ENCODE assay signal across 8 cellular contexts in the genomic region with DNA sequence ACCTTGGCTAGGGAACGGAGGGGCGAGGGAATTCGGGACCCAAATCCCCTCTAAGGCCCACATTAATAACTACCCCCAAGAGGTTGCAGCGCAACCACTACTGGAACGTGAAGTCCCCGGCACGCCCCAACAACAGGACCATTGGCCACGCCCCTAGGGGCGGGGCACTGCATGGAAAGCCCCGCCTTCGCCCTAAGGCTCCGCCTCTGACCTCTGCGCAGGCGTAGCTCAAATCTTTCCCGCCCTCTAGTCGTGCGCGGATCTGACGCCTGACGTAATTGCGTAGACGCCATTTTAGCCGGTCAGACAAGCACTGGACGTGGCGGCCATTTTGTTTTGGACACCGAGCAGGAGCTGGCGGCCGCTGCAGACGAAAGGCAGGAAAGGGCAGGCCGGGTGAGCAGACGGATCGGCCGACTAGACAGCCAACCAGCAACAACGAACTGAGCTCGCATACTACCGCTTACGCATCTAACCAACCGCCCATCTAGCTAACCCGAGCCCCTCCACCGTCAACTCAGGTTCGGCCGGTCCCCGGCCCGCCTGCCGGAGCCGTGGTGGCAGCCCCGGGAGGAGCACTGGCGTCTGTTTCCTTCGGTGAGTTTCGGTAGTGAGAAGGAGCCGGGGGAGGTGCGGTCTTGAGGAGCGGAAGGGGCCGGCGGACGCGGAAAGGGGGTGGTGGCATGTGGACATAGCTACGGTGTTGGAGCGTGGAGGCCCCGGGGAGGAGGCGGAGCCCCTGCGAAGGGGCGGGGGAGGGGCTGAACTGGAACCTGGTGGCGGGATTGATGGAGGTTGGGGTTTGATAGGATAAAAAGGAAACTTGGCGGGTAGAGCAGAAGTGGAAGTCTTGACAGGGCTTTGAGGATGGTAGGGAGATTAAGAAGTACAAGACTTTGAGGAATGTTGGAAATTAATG. TPM values are rescaled to one million over a fixed set of nuclear protein-coding genes. Genes with fewer than 3 reads are reported as not detected.
DNase-seq lines count a peak whose midpoint lies in the region; ATAC-seq and TF ChIP-seq lines count a peak whose summit lies in the region.

Gene CHTOP, plus strand, starts transcription at position 320 of the 919 bp plus-strand sequence. CDS start 2,523 bp downstream, outside the sequence.

- no peak within 1 kb of the TSS for H2AFZ ChIP-seq in SK-N-SH (ENCODE audit: low read depth)

- peak; percentile 86 for ATAC-seq in HG02571 (IDR thresholded peaks at IDR 0.05; ENCODE audit: unreplicated experiment)

- peaks cover 20% of the 10 kb centered on the region for H3F3A ChIP-seq in SK-N-SH (replicated peaks; ENCODE audit: insufficient read depth)

- H3K4me1 ChIP-seq in SK-N-SH (ENCODE audit: control insufficient read depth in 1 of 2, insufficient read depth in 2 of 2, low read depth in 1 of 2, low read length in 1 of 2), result no peaks in the 10 kb centered on the region; a peak in 1 of 4 replicates

- H3K36me3 ChIP-seq in SK-N-SH (replicated peaks in 1 of 2; ENCODE audit: control insufficient read depth in 1 of 2, insufficient read depth in 2 of 2, low read length in 1 of 2), result peaks cover 29 to 36% of the 10 kb centered on the region in 2 experiments

- peaks cover 53% of the 10 kb centered on the region for H3K79me2 ChIP-seq in SK-N-SH (ENCODE audit: insufficient read depth)

- no peaks in the 10 kb centered on the region for H3K27me3 ChIP-seq in SK-N-SH (ENCODE audit: insufficient read depth)

- H3K9me2 ChIP-seq in SK-N-SH, result no peaks in the 10 kb centered on the region

- no peaks in the 10 kb centered on the region for H3K9me3 ChIP-seq in SK-N-SH

- DNase-seq in GM04504 (ENCODE audit: low read depth), result peak; percentile 97
- DNase-seq in NCI-H1048 (lab: John Stamatoyannopoulos, UW), result peak; percentile 96
- peak; percentile 94 for DNase-seq in SK-N-SH
- DNase-seq in activated naive CD4-positive, alpha-beta T cell treated with anti-CD3 and anti-CD28 coated beads, Interleukin-2, amount 50 U/mL, for 16 hours, result peak; percentile 91
- DNase-seq in germinal center (ENCODE audit: low spot score), result peak; percentile 97
- peak; percentile 96 for DNase-seq in non-pigmented ciliary epithelial cell (ENCODE audit: low read depth)
- DNase-seq in superior temporal gyrus (ENCODE audit: extremely low spot score), result peak; percentile 100

- CTCF ChIA-PET in SK-N-SH (lab: Yijun Ruan, JAX), result interaction anchor here (1.0 to 2.7 kb wide), 9 partner anchors 10 to 351 kb away, joined by 3 to 11 read pairs (median 6); partner anchors contain the start of gene S100A14

- TF ChIP-seq EP300 in SK-N-SH (IDR thresholded peaks at IDR 0.05; ENCODE audit: borderline replicate concordance in 1 of 2, low read depth in 1 of 2, low read length in 1 of 2), result no peak

- peak within 1 kb of the TSS; percentile 100 for H3K9ac ChIP-seq in SK-N-SH

- H3K4me3 ChIP-seq in SK-N-SH (ENCODE audit: low read depth in 2 of 2, low read length in 1 of 2), result peak within 1 kb of the TSS; percentile 91 to 97

- H3K4me2 ChIP-seq in SK-N-SH, result peak within 1 kb of the TSS; percentile 90

- no peak for TF ChIP-seq RAD21 in SK-N-SH (IDR thresholded peaks at IDR 0.05; ENCODE audit: low read length)

- 5% methylated on average over 37 of the region's 65 CpGs for WGBS in SK-N-SH (ENCODE audit: low lambda C conversion rate)

- POLR2A ChIA-PET in SK-N-SH (lab: Yijun Ruan, JAX), result interaction anchor here (0.6 to 2.6 kb wide), 13 partner anchors 13 to 356 kb away, joined by 3 to 32 read pairs (median 3); partner anchors contain the start of genes RPS27, S100A14 and SNAPIN

- H3K27ac ChIP-seq in SK-N-SH (ENCODE audit: low read depth in 2 of 2, low read length in 1 of 2), result peak within 1 kb of the TSS; percentile 100

- peaks cover 3% of the 10 kb centered on the region; the same call in 1 of the 2 replicates for H4K20me1 ChIP-seq in SK-N-SH (ENCODE audit: insufficient read depth)

- no peak for TF ChIP-seq CTCF in SK-N-SH (IDR thresholded peaks at IDR 0.05)

TF ChIP-seq in SK-N-SH, 30 proteins besides CTCF, POLR2A, EP300 and RAD21 (continues in another document):
- TF ChIP-seq RCOR1 (IDR thresholded peaks at IDR 0.05; ENCODE audit: low read length) (no peak), CHD2 (IDR thresholded peaks at IDR 0.05; ENCODE audit: low read length, partially characterized antibody) (peak; percentile 67), FOXM1 (IDR thresholded peaks at IDR 0.05; ENCODE audit: low read depth) (no peak), TEAD4 (IDR thresholded peaks at IDR 0.05; ENCODE audit: borderline replicate concordance, insufficient read depth) (peak; percentile 97), TCF12 (IDR thresholded peaks at IDR 0.05) (0 out of 2 replicates have a peak, but pooled peaks have one; percentile 27), SMC3 (IDR thresholded peaks at IDR 0.05; ENCODE audit: low read depth, low read length) (no peak), YY1 (IDR thresholded peaks at IDR 0.05; ENCODE audit: low read depth) (peak; percentile 99), FOSL2 (IDR thresholded peaks at IDR 0.05; ENCODE audit: borderline replicate concordance, low read depth) (no peak), FOXJ3 (CRISPR knock-in tag; IDR thresholded peaks at IDR 0.05) (no peak), TAF1 (IDR thresholded peaks at IDR 0.05; ENCODE audit: borderline replicate concordance, low read depth, low read length) (peak; percentile 84), GABPA (IDR thresholded peaks at IDR 0.05; ENCODE audit: low read depth) (peak; percentile 47), SIN3A (IDR thresholded peaks at IDR 0.05; ENCODE audit: borderline replicate concordance, low read depth, low read length) (no peak), GATA2 (CRISPR knock-in tag; IDR thresholded peaks at IDR 0.05) (no peak)
- TF ChIP-seq, protein P1, sequence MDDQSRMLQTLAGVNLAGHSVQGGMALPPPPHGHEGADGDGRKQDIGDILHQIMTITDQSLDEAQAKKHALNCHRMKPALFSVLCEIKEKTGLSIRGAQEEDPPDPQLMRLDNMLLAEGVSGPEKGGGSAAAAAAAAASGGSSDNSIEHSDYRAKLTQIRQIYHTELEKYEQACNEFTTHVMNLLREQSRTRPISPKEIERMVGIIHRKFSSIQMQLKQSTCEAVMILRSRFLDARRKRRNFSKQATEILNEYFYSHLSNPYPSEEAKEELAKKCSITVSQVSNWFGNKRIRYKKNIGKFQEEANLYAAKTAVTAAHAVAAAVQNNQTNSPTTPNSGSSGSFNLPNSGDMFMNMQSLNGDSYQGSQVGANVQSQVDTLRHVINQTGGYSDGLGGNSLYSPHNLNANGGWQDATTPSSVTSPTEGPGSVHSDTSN (IDR thresholded peaks at IDR 0.05), result 0 out of 2 replicates have a peak, but pooled peaks have one; percentile 14
- TF ChIP-seq, protein P2, sequence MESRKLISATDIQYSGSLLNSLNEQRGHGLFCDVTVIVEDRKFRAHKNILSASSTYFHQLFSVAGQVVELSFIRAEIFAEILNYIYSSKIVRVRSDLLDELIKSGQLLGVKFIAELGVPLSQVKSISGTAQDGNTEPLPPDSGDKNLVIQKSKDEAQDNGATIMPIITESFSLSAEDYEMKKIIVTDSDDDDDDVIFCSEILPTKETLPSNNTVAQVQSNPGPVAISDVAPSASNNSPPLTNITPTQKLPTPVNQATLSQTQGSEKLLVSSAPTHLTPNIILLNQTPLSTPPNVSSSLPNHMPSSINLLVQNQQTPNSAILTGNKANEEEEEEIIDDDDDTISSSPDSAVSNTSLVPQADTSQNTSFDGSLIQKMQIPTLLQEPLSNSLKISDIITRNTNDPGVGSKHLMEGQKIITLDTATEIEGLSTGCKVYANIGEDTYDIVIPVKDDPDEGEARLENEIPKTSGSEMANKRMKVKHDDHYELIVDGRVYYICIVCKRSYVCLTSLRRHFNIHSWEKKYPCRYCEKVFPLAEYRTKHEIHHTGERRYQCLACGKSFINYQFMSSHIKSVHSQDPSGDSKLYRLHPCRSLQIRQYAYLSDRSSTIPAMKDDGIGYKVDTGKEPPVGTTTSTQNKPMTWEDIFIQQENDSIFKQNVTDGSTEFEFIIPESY (IDR thresholded peaks at IDR 0.05; ENCODE audit: borderline replicate concordance, low read depth), result no peak
- TF ChIP-seq, protein P3, sequence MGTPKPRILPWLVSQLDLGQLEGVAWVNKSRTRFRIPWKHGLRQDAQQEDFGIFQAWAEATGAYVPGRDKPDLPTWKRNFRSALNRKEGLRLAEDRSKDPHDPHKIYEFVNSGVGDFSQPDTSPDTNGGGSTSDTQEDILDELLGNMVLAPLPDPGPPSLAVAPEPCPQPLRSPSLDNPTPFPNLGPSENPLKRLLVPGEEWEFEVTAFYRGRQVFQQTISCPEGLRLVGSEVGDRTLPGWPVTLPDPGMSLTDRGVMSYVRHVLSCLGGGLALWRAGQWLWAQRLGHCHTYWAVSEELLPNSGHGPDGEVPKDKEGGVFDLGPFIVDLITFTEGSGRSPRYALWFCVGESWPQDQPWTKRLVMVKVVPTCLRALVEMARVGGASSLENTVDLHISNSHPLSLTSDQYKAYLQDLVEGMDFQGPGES (IDR thresholded peaks at IDR 0.05; ENCODE audit: low read depth, low read length), result no peak

RNA-seq across cellular contexts. Expression of gene CHTOP, which starts in this region (rescaled TPM):
- polyA plus RNA-seq in SK-N-SH (2012; rRNA removed), result 76.7 and 84.9 TPM in 2 replicates
- 63.8 and 71.2 TPM in 2 replicates for polyA plus RNA-seq in SK-N-SH (2012; cell fraction: cytosol; rRNA removed)
- polyA plus RNA-seq in SK-N-SH (2012; cell fraction: nucleus; rRNA removed), result 96.8 and 111 TPM in 2 replicates

Comparison
In these comparisons a context has a peak if more than half of its experiments do, and no peak if none do; other contexts are left out.
1. Peak in every context shown above with its lines: DNase-seq, ATAC-seq, H3K4me3 ChIP-seq and H3K27ac ChIP-seq.